In genomic region chr18:61334951-61335736, GRCh38 we compare ENCODE assay signal across 15 cellular contexts. TPM values are rescaled to one million over a fixed set of nuclear protein-coding genes. Genes with fewer than 3 reads are reported as not detected.
DNase-seq lines count a peak whose midpoint lies in the region; ATAC-seq and TF ChIP-seq lines count a peak whose summit lies in the region.
"Had no signal": no experiment of that assay in that cellular context is flagged by ENCODE, and none has a peak within 500 bp of the region (broad histone marks: within the 10 kb centered on the region; RNA-seq: fewer than 3 reads in every experiment).

No MANE protein-coding gene starts in this region.

- H3K9me3 ChIP-seq in neural cell (ENCODE audit: low read length) (no peaks in the 10 kb centered on the region), gastroesophageal sphincter (no peaks in the 10 kb centered on the region)
- H3K9me3 ChIP-seq: transverse colon had no signal

- H3K27me3 Mint-ChIP-seq in stimulated activated memory B cell treated with anti-CD40 and anti-IgM and Interleukin-4, amounts not matched to agents 10 μg/mL and 1 μg/mL and 100 μg/mL, for 72 hours, result peaks cover 44% of the 10 kb centered on the region

- H3K9ac ChIP-seq in neural cell (ENCODE audit: low read length), result no peak overlapping the region

- H3K4me3 Mint-ChIP-seq in stimulated activated memory B cell treated with anti-CD40 and anti-IgM and Interleukin-4, amounts not matched to agents 10 μg/mL and 1 μg/mL and 100 μg/mL, for 72 hours, result no peak overlapping the region
- H3K4me3 Mint-ChIP-seq: activated T-cell treated with anti-CD3 and anti-CD28 coated beads, Interleukin-2, amount 50 U/mL, for 24 hours; natural killer cell treated with Interleukin-12 subunit alpha and Interleukin-12 subunit beta and Interleukin-15 and Interleukin-18, amount 100 ng/mL, for 72 hours had no signal

- no peaks in the 10 kb centered on the region for H3K79me2 ChIP-seq in neural cell (replicated peaks; ENCODE audit: insufficient read depth, low read length)

- no peaks in the 10 kb centered on the region for H3K36me3 Mint-ChIP-seq in stimulated activated memory B cell treated with anti-CD40 and anti-IgM and Interleukin-4, amounts not matched to agents 10 μg/mL and 1 μg/mL and 100 μg/mL, for 72 hours

- TF ChIP-seq CTCF in fibroblast of the aortic adventitia (IDR thresholded peaks at IDR 0.05; ENCODE audit: insufficient read depth, low read length), result no peak
- TF ChIP-seq CTCF in neural cell (IDR thresholded peaks at IDR 0.05; ENCODE audit: poor library complexity, severe bottlenecking), result no peak
- TF ChIP-seq CTCF in gastroesophageal sphincter (IDR thresholded peaks at IDR 0.05), result no peak

- H3K9me2 ChIP-seq in neural cell (ENCODE audit: insufficient read depth, low read length), result no peaks in the 10 kb centered on the region

- H3K4me2 ChIP-seq in neural cell (ENCODE audit: low read length), result no peak overlapping the region

- peaks cover 0 to 15% (median 9%) of the 10 kb centered on the region in 3 donors for H3K4me1 ChIP-seq in gastroesophageal sphincter
- H3K4me1 ChIP-seq: foreskin keratinocyte had no signal

- H3K27me3 ChIP-seq in neural cell (ENCODE audit: insufficient read depth, low read depth, low read length) (peaks cover 41% of the 10 kb centered on the region), gastroesophageal sphincter (peaks cover 37% of the 10 kb centered on the region)

- ATAC-seq in stimulated activated memory B cell treated with anti-CD40 and anti-IgM and Interleukin-4, amounts not matched to agents 10 μg/mL and 1 μg/mL and 100 μg/mL, for 72 hours, result no peak
- ATAC-seq in HG03460 (IDR thresholded peaks at IDR 0.05; ENCODE audit: unreplicated experiment) (no peak), gastroesophageal sphincter (no peak)
- ATAC-seq: HepG2; natural killer cell treated with Interleukin-12 subunit alpha and Interleukin-12 subunit beta and Interleukin-15 and Interleukin-18, amount 100 ng/mL, for 72 hours had no signal

- H3K4me1 Mint-ChIP-seq in stimulated activated memory B cell treated with anti-CD40 and anti-IgM and Interleukin-4, amounts not matched to agents 10 μg/mL and 1 μg/mL and 100 μg/mL, for 72 hours, result peaks cover 9% of the 10 kb centered on the region

- no peak for TF ChIP-seq POLR2A in gastroesophageal sphincter (IDR thresholded peaks at IDR 0.05)

- H3K27ac ChIP-seq in neural cell (ENCODE audit: low read length) (no peak overlapping the region), gastroesophageal sphincter (no peak overlapping the region)
- H3K27ac ChIP-seq: foreskin keratinocyte, transverse colon had no signal

- H3K27ac Mint-ChIP-seq in stimulated activated memory B cell treated with anti-CD40 and anti-IgM and Interleukin-4, amounts not matched to agents 10 μg/mL and 1 μg/mL and 100 μg/mL, for 72 hours, result no peak overlapping the region
- H3K27ac Mint-ChIP-seq: activated T-cell treated with anti-CD3 and anti-CD28 coated beads, Interleukin-2, amount 50 U/mL, for 24 hours; natural killer cell treated with Interleukin-12 subunit alpha and Interleukin-12 subunit beta and Interleukin-15 and Interleukin-18, amount 100 ng/mL, for 72 hours had no signal

- no peaks in the 10 kb centered on the region for H3K36me3 ChIP-seq in neural cell (ENCODE audit: insufficient read depth, low read length)
- no peaks in the 10 kb centered on the region for H3K36me3 ChIP-seq in gastroesophageal sphincter
- H3K36me3 ChIP-seq: transverse colon had no signal

- H3K9me3 Mint-ChIP-seq in stimulated activated memory B cell treated with anti-CD40 and anti-IgM and Interleukin-4, amounts not matched to agents 10 μg/mL and 1 μg/mL and 100 μg/mL, for 72 hours, result no peaks in the 10 kb centered on the region
- H3K9me3 Mint-ChIP-seq: activated T-cell treated with anti-CD3 and anti-CD28 coated beads, Interleukin-2, amount 50 U/mL, for 24 hours; natural killer cell treated with Interleukin-12 subunit alpha and Interleukin-12 subunit beta and Interleukin-15 and Interleukin-18, amount 100 ng/mL, for 72 hours had no signal

- H3F3A ChIP-seq in neural cell (ENCODE audit: insufficient read depth, low read length, poor library complexity, severe bottlenecking), result no peaks in the 10 kb centered on the region

- peak overlapping the region; percentile 19 for H3K4me3 ChIP-seq in fibroblast of the aortic adventitia (ENCODE audit: low read depth, low read length)
- H3K4me3 ChIP-seq in neural cell (ENCODE audit: low read length), result peak overlapping the region; percentile 78
- H3K4me3 ChIP-seq in gastroesophageal sphincter, result peak overlapping the region in 1 of 2 donors; percentile 47

- WGBS in gastroesophageal sphincter (ENCODE audit: low coverage in 1 of 2), 2 donors, result 44 to 56% methylated on average over 8 to 9 of the region's 11 CpGs

- TF ChIP-seq RAD21 in neural cell (conservative IDR thresholded peaks at IDR 0.05), result no peak

- H4K20me1 ChIP-seq in neural cell (ENCODE audit: insufficient read depth), result no peaks in the 10 kb centered on the region

- H2AFZ ChIP-seq in neural cell (ENCODE audit: low read depth, low read length), result no peak overlapping the region

- DNase-seq in AG20443 (ENCODE audit: low spot score) (peak; percentile 19), NCI-H146 (lab: John Stamatoyannopoulos, UW) (peak; percentile 43), fibroblast of the aortic adventitia (ENCODE audit: low read depth) (peak; percentile 11), HT-29 (ENCODE audit: low spot score) (no peak)
- DNase-seq: activated T-cell treated with anti-CD3 and anti-CD28 coated beads, Interleukin-2, amount 50 U/mL, for 24 hours; aorta; foreskin keratinocyte; left cardiac atrium; transverse colon had no signal

- TF ChIP-seq EP300 in neural cell (conservative IDR thresholded peaks at IDR 0.05; ENCODE audit: poor library complexity, severe bottlenecking) (no peak), gastroesophageal sphincter (IDR thresholded peaks at IDR 0.05) (no peak)

TF ChIP-seq in neural cell, 6 proteins besides CTCF, POLR2A, EP300 and RAD21:
- no peak for TF ChIP-seq TAF1 (IDR thresholded peaks at IDR 0.05; ENCODE audit: low read depth)

RNA-seq across cellular contexts. Expression of gene CDH20, which starts 1.9 kb away (rescaled TPM):
- total RNA-seq in fibroblast of the aortic adventitia (ENCODE audit: low replicate concordance) (0.09 TPM in 1 of 2 replicates, not detected in the other), gastroesophageal sphincter (1 to 10 TPM in 2 of 4 donors, not detected in 2; 1.1 to 1.6 TPM)
- 0.78 and 1.7 TPM in 2 replicates for polyA plus RNA-seq in neural cell
- 2.9 and 3.0 TPM in 2 replicates for polyA minus RNA-seq in neural cell
- not detected in 2 replicates for total RNA-seq in HT-29 (2014; rRNA removed; shearing (Covaris generic))
- total RNA-seq: aorta, foreskin keratinocyte, HepG2 had no signal
- polyA plus RNA-seq: foreskin keratinocyte, HepG2 had no signal
